In the genomic region with DNA sequence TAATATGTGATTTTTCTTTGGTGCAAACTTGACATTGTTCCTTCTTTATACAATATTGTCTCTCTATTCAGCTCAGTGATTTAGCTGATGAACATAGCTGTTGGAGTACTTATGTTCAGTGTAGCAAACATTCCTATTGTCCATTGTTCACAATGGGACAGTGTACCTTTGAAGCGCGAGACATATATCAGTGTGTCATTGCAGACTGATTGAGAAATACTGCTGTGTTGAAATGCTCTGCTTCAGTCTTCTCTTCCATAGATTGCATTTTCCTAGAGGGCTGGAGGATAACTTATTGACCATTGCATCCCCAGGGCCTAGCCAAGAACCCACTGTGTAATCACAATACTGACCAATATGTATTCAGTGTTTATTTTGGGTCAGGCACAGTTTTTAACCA, we compare ENCODE assay signal across 1 cellular context.
TF ChIP-seq lines count a peak whose summit lies in the region.

No MANE protein-coding gene starts in this region.

TF ChIP-seq in IMR-90, 13 proteins besides CTCF, POLR2A, EP300 and RAD21:
- TF ChIP-seq RCOR1 (IDR thresholded peaks at IDR 0.05; ENCODE audit: insufficient replicate concordance, low read length) (no peak), CEBPB (IDR thresholded peaks at IDR 0.05; ENCODE audit: low read depth, low read length) (0 out of 2 replicates have a peak, but pooled peaks have one; percentile 4)
